In the genomic region with DNA sequence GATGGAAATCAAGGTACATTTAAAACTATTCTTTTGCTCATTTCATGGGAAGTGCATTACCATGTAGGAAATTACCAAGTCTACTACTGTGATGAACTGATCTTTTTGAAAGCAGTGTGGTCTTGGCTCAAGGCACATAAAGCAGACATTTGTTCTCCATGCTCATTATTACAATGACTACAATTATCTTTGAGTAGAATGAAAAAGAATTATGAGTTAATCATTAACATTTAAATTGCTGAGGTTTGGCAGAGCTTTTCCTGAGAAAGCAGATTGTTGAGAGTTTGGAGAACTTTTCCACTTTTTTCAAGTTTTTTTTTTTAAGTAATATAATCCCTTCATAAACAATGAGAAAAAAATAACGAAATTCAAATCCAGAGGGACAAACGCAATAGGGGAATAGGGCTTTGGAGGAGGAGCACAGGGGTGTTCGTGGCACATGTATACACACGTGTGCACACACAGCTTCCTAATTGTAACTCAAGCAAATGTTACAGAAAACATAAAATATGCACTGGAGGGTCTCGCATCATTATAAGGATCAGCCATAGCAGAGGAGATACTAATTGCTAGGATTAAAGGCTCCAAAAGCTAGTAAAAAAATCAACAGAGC, we compare ENCODE assay signal across 18 cellular contexts.
"Had no signal": no experiment of that assay in that cellular context is flagged by ENCODE, and none has a peak within 500 bp of the region (broad histone marks: within the 10 kb centered on the region; RNA-seq: fewer than 3 reads in every experiment).

No MANE protein-coding gene starts in this region.

- H3K36me3 Mint-ChIP-seq: type B pancreatic cell had no signal

- H3K4me1 ChIP-seq: lower lobe of right lung, psoas muscle, sigmoid colon, spleen had no signal

- ATAC-seq: lower lobe of right lung, psoas muscle had no signal

- DNase-seq: activated B cell treated with CpG ODN at 0.5 μM for 24 hours; activated CD4-positive, alpha-beta T cell treated with anti-CD3 and anti-CD28 coated beads, Interleukin-2, amount 10 ng/mL, durations not matched to agents 7 days and 5 days; activated CD8-positive, alpha-beta memory T cell treated with anti-CD3 and anti-CD28 coated beads for 24 hours; activated naive CD4-positive, alpha-beta T cell; activated naive CD8-positive, alpha-beta T cell treated with anti-CD3 and anti-CD28 coated beads, Interleukin-2, amount 10 ng/mL, durations not matched to agents 7 days and 5 days; anterior cingulate cortex; hypothalamus; lower lobe of right lung; midbrain; psoas muscle; sigmoid colon; spleen; SW 1271 had no signal

- H3K4me3 Mint-ChIP-seq: activated B cell treated with CpG ODN at 0.5 μM for 24 hours; activated CD4-positive, alpha-beta T cell treated with anti-CD3 and anti-CD28 coated beads, Interleukin-2, amount 10 ng/mL, durations not matched to agents 7 days and 5 days; activated naive CD8-positive, alpha-beta T cell treated with anti-CD3 and anti-CD28 coated beads, Interleukin-2, amount 10 ng/mL, durations not matched to agents 7 days and 5 days; neural progenitor cell; stimulated activated naive CD8-positive, alpha-beta T cell treated with anti-CD3 and anti-CD28 coated beads, Interleukin-15, Interleukin-2, amounts not matched to agents 100 ng/mL and 50 ng/mL, for 24 hours; type B pancreatic cell had no signal

- H3K4me1 Mint-ChIP-seq: activated B cell treated with CpG ODN at 0.5 μM for 24 hours had no signal

- H3K27ac Mint-ChIP-seq: activated B cell treated with CpG ODN at 0.5 μM for 24 hours; activated CD4-positive, alpha-beta T cell treated with anti-CD3 and anti-CD28 coated beads, Interleukin-2, amount 10 ng/mL, durations not matched to agents 7 days and 5 days; activated naive CD8-positive, alpha-beta T cell treated with anti-CD3 and anti-CD28 coated beads, Interleukin-2, amount 10 ng/mL, durations not matched to agents 7 days and 5 days; neural progenitor cell; stimulated activated naive CD8-positive, alpha-beta T cell treated with anti-CD3 and anti-CD28 coated beads, Interleukin-15, Interleukin-2, amounts not matched to agents 100 ng/mL and 50 ng/mL, for 24 hours; type B pancreatic cell had no signal

- H3K9me3 ChIP-seq: lower lobe of right lung, psoas muscle, sigmoid colon had no signal

- H3K36me3 ChIP-seq: lower lobe of right lung, neural progenitor cell, sigmoid colon, spleen had no signal

- H3K27ac ChIP-seq: lower lobe of right lung, neural progenitor cell, psoas muscle, sigmoid colon, spleen had no signal

- H3K27me3 ChIP-seq: neural progenitor cell, sigmoid colon, spleen had no signal

- H3K27me3 Mint-ChIP-seq: activated CD4-positive, alpha-beta T cell treated with anti-CD3 and anti-CD28 coated beads, Interleukin-2, amount 10 ng/mL, durations not matched to agents 7 days and 5 days; activated naive CD8-positive, alpha-beta T cell treated with anti-CD3 and anti-CD28 coated beads, Interleukin-2, amount 10 ng/mL, durations not matched to agents 7 days and 5 days; stimulated activated naive CD8-positive, alpha-beta T cell treated with anti-CD3 and anti-CD28 coated beads, Interleukin-15, Interleukin-2, amounts not matched to agents 100 ng/mL and 50 ng/mL, for 24 hours; type B pancreatic cell had no signal

- H3K4me3 ChIP-seq: lower lobe of right lung, neural progenitor cell, psoas muscle, sigmoid colon, spleen had no signal

- FAIRE-seq: bronchial epithelial cell, TTC549 had no signal

- H3K9ac ChIP-seq: neural progenitor cell had no signal
